Comparison of ENCODE assay signal across 2 cellular contexts in the genomic region with DNA sequence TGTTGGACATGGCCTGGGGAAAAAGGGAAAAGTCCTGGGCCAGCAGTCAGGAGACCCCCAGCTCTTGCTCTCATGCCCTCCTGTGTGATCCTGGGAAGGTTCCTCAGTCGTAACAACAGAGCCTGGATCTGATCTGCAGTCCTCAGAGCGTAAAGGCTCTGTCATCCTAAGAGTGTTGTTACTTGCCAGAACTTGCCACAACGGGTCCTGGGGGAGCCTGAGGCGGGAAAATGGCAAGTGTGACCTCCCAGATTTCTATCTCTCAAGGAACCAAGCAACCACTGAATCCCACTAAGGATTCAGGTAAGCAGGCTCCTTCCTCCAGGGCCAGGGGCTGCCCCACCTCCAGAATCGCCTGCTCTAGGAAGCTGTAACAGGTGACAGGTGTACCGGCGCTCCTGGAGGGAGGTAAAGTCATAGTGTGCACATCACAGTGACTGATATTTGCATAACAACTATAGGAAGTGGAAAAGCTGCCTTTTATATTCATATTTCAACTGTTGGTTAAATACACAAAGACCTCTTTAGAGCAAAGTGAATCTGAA.
TF ChIP-seq lines count a peak whose summit lies in the region.

No MANE protein-coding gene starts in this region.

TF ChIP-seq in GM12878, 131 proteins besides CTCF, POLR2A, EP300 and RAD21:
- TF ChIP-seq PAX8 (IDR thresholded peaks at IDR 0.05) (no peak), NFIC (IDR thresholded peaks at IDR 0.05; ENCODE audit: low read depth, low read length) (no peak), ZNF274 (IDR thresholded peaks at IDR 0.05; ENCODE audit: insufficient read depth, insufficient read length) (no peak), KDM1A (IDR thresholded peaks at IDR 0.05; ENCODE audit: borderline replicate concordance) (no peak), SIN3A (IDR thresholded peaks at IDR 0.05; ENCODE audit: low read depth, low read length) (no peak), ZSCAN29 (IDR thresholded peaks at IDR 0.05) (no peak), JUND (IDR thresholded peaks at IDR 0.05; ENCODE audit: low read depth, low read length) (no peak), CBFB (IDR thresholded peaks at IDR 0.05; ENCODE audit: low read depth) (no peak)
TF ChIP-seq in GM12878: peak in this region for 0.

TF ChIP-seq in HepG2, 621 proteins besides CTCF, POLR2A, EP300 and RAD21:
- TF ChIP-seq, protein P1, sequence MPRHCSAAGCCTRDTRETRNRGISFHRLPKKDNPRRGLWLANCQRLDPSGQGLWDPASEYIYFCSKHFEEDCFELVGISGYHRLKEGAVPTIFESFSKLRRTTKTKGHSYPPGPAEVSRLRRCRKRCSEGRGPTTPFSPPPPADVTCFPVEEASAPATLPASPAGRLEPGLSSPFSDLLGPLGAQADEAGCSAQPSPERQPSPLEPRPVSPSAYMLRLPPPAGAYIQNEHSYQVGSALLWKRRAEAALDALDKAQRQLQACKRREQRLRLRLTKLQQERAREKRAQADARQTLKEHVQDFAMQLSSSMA (CRISPR knock-in tag; IDR thresholded peaks at IDR 0.05) = 0 out of 2 replicates have a peak, but pooled peaks have one; percentile 20
- TF ChIP-seq STAT5B (CRISPR knock-in tag; IDR thresholded peaks at IDR 0.05) (no peak), ZNF101 (CRISPR knock-in tag; IDR thresholded peaks at IDR 0.05; ENCODE audit: borderline replicate concordance, low read depth) (0 out of 2 replicates have a peak, but pooled peaks have one; percentile 23)
TF ChIP-seq in HepG2: peak in this region for 2.
